26 cellular contexts compared by ENCODE assay signal in the genomic region with DNA sequence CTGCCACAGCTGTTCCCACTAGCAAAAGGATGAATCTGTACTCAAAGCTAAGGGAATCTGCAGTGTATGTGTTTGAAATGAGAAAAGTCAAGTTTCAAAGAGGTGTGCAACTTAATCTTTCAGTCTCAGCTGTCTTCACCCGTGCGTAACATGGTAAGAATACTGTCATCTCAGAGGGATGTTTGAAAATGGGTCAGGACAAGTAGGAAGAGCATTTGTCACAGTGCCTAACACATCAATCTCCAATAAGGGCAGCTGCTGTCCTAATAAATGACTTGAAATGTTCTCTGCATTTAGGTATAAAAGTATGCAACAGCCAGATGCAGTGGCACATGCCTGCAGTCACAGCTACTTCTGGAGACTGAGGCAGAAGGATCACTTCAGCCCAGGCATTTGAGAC. TPM values are rescaled to one million over a fixed set of nuclear protein-coding genes. Genes with fewer than 3 reads are reported as not detected.
DNase-seq lines count a peak whose midpoint lies in the region; ATAC-seq and TF ChIP-seq lines count a peak whose summit lies in the region.
"Had no signal": no experiment of that assay in that cellular context is flagged by ENCODE, and none has a peak within 500 bp of the region (broad histone marks: within the 10 kb centered on the region; RNA-seq: fewer than 3 reads in every experiment).

No MANE protein-coding gene starts in this region.

- intact Hi-C loops in psoas muscle (cut with DNase I): no loop called here

- peak overlapping the region in 2 of 3 experiments; percentile 46 to 80 for H3K27ac Mint-ChIP-seq in nephron
- H3K27ac Mint-ChIP-seq: CD4-positive, alpha-beta memory T cell; CD4-positive, CD25-positive, alpha-beta regulatory T cell; CD8-positive, alpha-beta memory T cell had no signal

- H3K9me3 Mint-ChIP-seq in nephron: no peaks in the 10 kb centered on the region
- H3K9me3 Mint-ChIP-seq: CD14-positive monocyte; CD4-positive, alpha-beta memory T cell; CD4-positive, CD25-positive, alpha-beta regulatory T cell; CD8-positive, alpha-beta memory T cell had no signal

- DNase-seq in SK-N-MC (ENCODE audit: low read depth, low spot score): no peak
- no peak for DNase-seq in psoas muscle
- DNase-seq in pons (ENCODE audit: low spot score): no peak
- DNase-seq: 8988T; ACHN; BE2C; C1 segment of cervical spinal cord; CD4-positive, alpha-beta memory T cell; CD4-positive, CD25-positive, alpha-beta regulatory T cell; CD8-positive, alpha-beta memory T cell; COR-L47; DMS 273 treated with DMSO at 0.1 percent for 48 hours; DMS153; DMS53; DMS79; DND-41; EL; GDM1 had no signal

- H3K4me1 Mint-ChIP-seq in nephron: peaks cover 27% of the 10 kb centered on the region

- no peaks in the 10 kb centered on the region for H3K9me3 ChIP-seq in SK-N-MC (ENCODE audit: low read depth, low read length)
- no peaks in the 10 kb centered on the region for H3K9me3 ChIP-seq in psoas muscle
- H3K9me3 ChIP-seq: BE2C, BLaER1 had no signal

- no peaks in the 10 kb centered on the region for H3K27me3 Mint-ChIP-seq in nephron (ENCODE audit: low read depth)
- H3K27me3 Mint-ChIP-seq: CD4-positive, alpha-beta memory T cell; CD4-positive, CD25-positive, alpha-beta regulatory T cell; CD8-positive, alpha-beta memory T cell had no signal

- H3K27me3 ChIP-seq in psoas muscle (ENCODE audit: insufficient read depth in 3 of 3, low read length in 2 of 3): no peaks in the 10 kb centered on the region
- H3K27me3 ChIP-seq: BE2C, BLaER1 had no signal

- H3K36me3 Mint-ChIP-seq in nephron (ENCODE audit: low read depth): peaks cover 86% of the 10 kb centered on the region

- H3K9ac ChIP-seq in SK-N-MC (ENCODE audit: insufficient read length): no peak overlapping the region
- H3K9ac ChIP-seq: BLaER1 had no signal

- no peak overlapping the region for H3K4me3 Mint-ChIP-seq in nephron
- H3K4me3 Mint-ChIP-seq: CD14-positive monocyte; CD4-positive, alpha-beta memory T cell; CD4-positive, CD25-positive, alpha-beta regulatory T cell; CD8-positive, alpha-beta memory T cell had no signal

- H3K27ac ChIP-seq in SK-N-MC (peak overlapping the region; percentile 53; the same call in 1 of the 2 replicates), psoas muscle (peak overlapping the region; percentile 53)

- ATAC-seq in psoas muscle (peak in 3 of 4 donors; percentile 84 to 86 (median 84)), HG02759 (IDR thresholded peaks at IDR 0.05; ENCODE audit: unreplicated experiment) (no peak), HG03354 (IDR thresholded peaks at IDR 0.05; ENCODE audit: poor library complexity, severe bottlenecking, unreplicated experiment) (no peak)
- ATAC-seq: GM12878 had no signal

- H3K4me3 ChIP-seq in SK-N-MC: no peak overlapping the region
- H3K4me3 ChIP-seq in psoas muscle: no peak overlapping the region
- H3K4me3 ChIP-seq: BLaER1, GM12878 had no signal

- TF ChIP-seq CTCF in nephron (IDR thresholded peaks at IDR 0.05; ENCODE audit: unreplicated experiment in 3 of 3): no peak
- TF ChIP-seq CTCF in psoas muscle (IDR thresholded peaks at IDR 0.05): no peak

- no peaks in the 10 kb centered on the region for H3K4me1 ChIP-seq in psoas muscle

- peaks cover 89% of the 10 kb centered on the region for H3K36me3 ChIP-seq in SK-N-MC (ENCODE audit: insufficient read depth, low read length)
- H3K36me3 ChIP-seq in psoas muscle (ENCODE audit: insufficient read depth in 1 of 2, low read depth in 1 of 2): peaks cover 16 to 91% of the 10 kb centered on the region in 2 donors

- WGBS in psoas muscle, 3 donors: 48 to 87% (median 54%) methylated on average over 2 of the region's 2 CpGs

RNA-seq across cellular contexts. Expression of a gene that starts 13.1 kb away (rescaled TPM):
- 10 to 100 TPM; 31.8 to 43.8 (median 39.3) TPM for total RNA-seq in psoas muscle
- 10 to 100 TPM; 55.2 to 66.6 (median 58.4) TPM for polyA plus RNA-seq in psoas muscle

RNA-seq across cellular contexts. Expression of a gene that starts 31.7 kb away (rescaled TPM):
- total RNA-seq in psoas muscle: 10 to 100 TPM in 1 of 4 donors, 1 to 10 TPM in 3; 1.8 to 18.2 (median 4.5) TPM
- 10 to 100 TPM in 1 of 3 donors, 1 to 10 TPM in 2; 1.4 to 15.4 (median 1.7) TPM for polyA plus RNA-seq in psoas muscle
- total RNA-seq: CD4-positive, alpha-beta memory T cell; CD4-positive, CD25-positive, alpha-beta regulatory T cell; GM12878 had no signal
- polyA plus RNA-seq: CD14-positive monocyte; CD4-positive, alpha-beta memory T cell; CD8-positive, alpha-beta memory T cell; GM12878 had no signal

RNA-seq across cellular contexts. Expression of a gene that starts 49.4 kb away (rescaled TPM):
- 10 to 100 TPM in 2 of 4 donors, 1 to 10 TPM in 2; 4.1 to 13.1 (median 10.9) TPM for total RNA-seq in psoas muscle
- polyA plus RNA-seq in psoas muscle: 10 to 100 TPM; 35.7 to 54.5 (median 40.6) TPM

RNA-seq across cellular contexts. Expression of a gene that starts 52.0 kb away (rescaled TPM):
- 100 to 1,000 TPM in 3 of 4 donors, 10 to 100 TPM in 1; 82.1 to 175 (median 153) TPM for total RNA-seq in psoas muscle
- 100 to 1,000 TPM in 1 of 3 donors, 10 to 100 TPM in 2; 67.7 to 121 (median 91.7) TPM for polyA plus RNA-seq in psoas muscle
- total RNA-seq: A673; CD4-positive, alpha-beta memory T cell; CD4-positive, CD25-positive, alpha-beta regulatory T cell; CD8-positive, alpha-beta memory T cell; GM12878 had no signal
- polyA plus RNA-seq: AG04450; CD4-positive, alpha-beta memory T cell; CD4-positive, CD25-positive, alpha-beta regulatory T cell; CD8-positive, alpha-beta memory T cell had no signal

Comparison
In these comparisons a context has a peak if more than half of its experiments do, and no peak if none do; other contexts are left out.
1. ATAC-seq: peak in psoas muscle (3 of 4); none in HG02759 (single experiment) and HG03354 (single experiment).